In the genomic region with DNA sequence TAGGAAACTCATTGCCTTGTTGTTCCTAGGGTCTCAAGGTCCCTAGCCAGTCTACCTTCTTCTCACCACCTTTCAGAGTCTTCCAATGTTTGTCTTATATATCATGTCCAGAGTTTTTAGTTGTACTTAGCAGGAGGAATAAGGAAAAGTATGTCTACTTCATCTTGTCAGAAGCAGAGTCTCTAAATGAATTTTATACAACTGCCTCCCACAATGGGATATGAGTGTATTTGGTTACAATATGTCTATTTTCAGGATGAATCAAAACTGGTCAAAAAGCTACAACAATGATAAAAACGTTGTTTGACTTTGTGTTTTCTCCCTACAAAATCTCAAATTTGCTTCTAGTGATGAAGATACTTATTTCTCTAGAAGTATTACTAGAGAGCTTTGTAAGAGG, we compare ENCODE assay signal across 1 cellular context.
TF ChIP-seq lines count a peak whose summit lies in the region.

No MANE protein-coding gene starts in this region.

TF ChIP-seq in H1, 55 proteins besides CTCF, POLR2A, EP300 and RAD21:
- no peak for TF ChIP-seq SRF (IDR thresholded peaks at IDR 0.05; ENCODE audit: low read depth, low read length)
- TF ChIP-seq GTF2F1 (IDR thresholded peaks at IDR 0.05; ENCODE audit: borderline replicate concordance, low read depth, low read length), result no peak
- TF ChIP-seq CHD2 (IDR thresholded peaks at IDR 0.05; ENCODE audit: low read length), result no peak
- TF ChIP-seq SAP30 (IDR thresholded peaks at IDR 0.05; ENCODE audit: insufficient read depth, insufficient replicate concordance, low read length), result no peak
- TF ChIP-seq CBX5 (IDR thresholded peaks at IDR 0.05; ENCODE audit: low read depth, low read length), result no peak
- TF ChIP-seq CTBP2 (IDR thresholded peaks at IDR 0.05; ENCODE audit: borderline replicate concordance, insufficient read depth, insufficient read length, low read length), result no peak
- TF ChIP-seq ASH2L (IDR thresholded peaks at IDR 0.05; ENCODE audit: low read length), result no peak
- no peak for TF ChIP-seq CEBPB (IDR thresholded peaks at IDR 0.05; ENCODE audit: low read depth, low read length)
- TF ChIP-seq NANOG (IDR thresholded peaks at IDR 0.05; ENCODE audit: insufficient read depth, low read depth, low read length, poor library complexity, severe bottlenecking), result no peak
- TF ChIP-seq EZH2 (IDR thresholded peaks at IDR 0.05; ENCODE audit: low read depth, low read length, severe bottlenecking), result no peak
- no peak for TF ChIP-seq TAF7 (optimal IDR thresholded peaks at IDR 0.05; ENCODE audit: borderline replicate concordance, low read depth, low read length)
- TF ChIP-seq FOSL1 (IDR thresholded peaks at IDR 0.05; ENCODE audit: insufficient read depth, low read depth, low read length), result no peak
- no peak for TF ChIP-seq KDM4A (IDR thresholded peaks at IDR 0.05; ENCODE audit: low read depth, low read length, severe bottlenecking)
- no peak for TF ChIP-seq JUND (IDR thresholded peaks at IDR 0.05; ENCODE audit: low read length)
- no peak for TF ChIP-seq EGR1 (IDR thresholded peaks at IDR 0.05; ENCODE audit: borderline replicate concordance, low read depth, low read length)
- TF ChIP-seq, protein P1, sequence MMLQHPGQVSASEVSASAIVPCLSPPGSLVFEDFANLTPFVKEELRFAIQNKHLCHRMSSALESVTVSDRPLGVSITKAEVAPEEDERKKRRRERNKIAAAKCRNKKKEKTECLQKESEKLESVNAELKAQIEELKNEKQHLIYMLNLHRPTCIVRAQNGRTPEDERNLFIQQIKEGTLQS (IDR thresholded peaks at IDR 0.05; ENCODE audit: insufficient read depth, low read depth, low read length), result no peak
- no peak for TF ChIP-seq POU5F1 (IDR thresholded peaks at IDR 0.05; ENCODE audit: low read depth, low read length)
- TF ChIP-seq SP1 (IDR thresholded peaks at IDR 0.05; ENCODE audit: low read depth, low read length), result no peak
- TF ChIP-seq SP4 (IDR thresholded peaks at IDR 0.05; ENCODE audit: low read length), result no peak
- TF ChIP-seq, protein P2, sequence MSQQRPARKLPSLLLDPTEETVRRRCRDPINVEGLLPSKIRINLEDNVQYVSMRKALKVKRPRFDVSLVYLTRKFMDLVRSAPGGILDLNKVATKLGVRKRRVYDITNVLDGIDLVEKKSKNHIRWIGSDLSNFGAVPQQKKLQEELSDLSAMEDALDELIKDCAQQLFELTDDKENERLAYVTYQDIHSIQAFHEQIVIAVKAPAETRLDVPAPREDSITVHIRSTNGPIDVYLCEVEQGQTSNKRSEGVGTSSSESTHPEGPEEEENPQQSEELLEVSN (IDR thresholded peaks at IDR 0.05), result no peak
